8 cellular contexts compared by ENCODE assay signal in genomic region chr11:119093951-119094815, GRCh38. TPM values are rescaled to one million over a fixed set of nuclear protein-coding genes. Genes with fewer than 3 reads are reported as not detected.
DNase-seq lines count a peak whose midpoint lies in the region; ATAC-seq and TF ChIP-seq lines count a peak whose summit lies in the region.

No MANE protein-coding gene starts in this region.

- no peaks in the 10 kb centered on the region for H3K27me3 ChIP-seq in testis

- H3K4me3 ChIP-seq in mucosa of descending colon (peak overlapping the region; percentile 73), testis (peak overlapping the region; percentile 77 to 80)

- intact Hi-C loops in mucosa of descending colon (cut with DNase I, micrococcal nuclease) (no loop called here), testis (cut with DNase I; ENCODE audit: low total_unique reads) (loop anchor here (10.0 kb wide), 1 partner anchor 91 kb away; the partner anchor contains the start of gene NHERF4)

- H3K36me3 ChIP-seq in mucosa of descending colon (ENCODE audit: low read depth) (no peaks in the 10 kb centered on the region), testis (ENCODE audit: low read depth, missing control alignments) (no peaks in the 10 kb centered on the region)

- ATAC-seq in HG03457 (IDR thresholded peaks at IDR 0.05; ENCODE audit: unreplicated experiment): peak; percentile 7
- peak; percentile 41 for ATAC-seq in mucosa of descending colon

- TF ChIP-seq CTCF in mucosa of descending colon (IDR thresholded peaks at IDR 0.05) (no peak), testis (IDR thresholded peaks at IDR 0.05) (no peak)

- WGBS in testis, 2 donors: 1% methylated on average over 11 to 44 of the region's 80 CpGs

- H3K27ac ChIP-seq in testis: peak overlapping the region; percentile 83 to 96

- TF ChIP-seq POLR2A in testis (IDR thresholded peaks at IDR 0.05): no peak

- peak; percentile 31 for DNase-seq in SIG-M5 treated with dmso at 0.1 percent for 504 hours (lab: John Stamatoyannopoulos, UW; ENCODE audit: unreplicated experiment)
- no peak for DNase-seq in SIG-M5 (lab: John Stamatoyannopoulos, UW)
- peak; percentile 58 for DNase-seq in activated CD4-positive, alpha-beta T cell treated with anti-CD3 and anti-CD28 coated beads for 48 hours
- peak; percentile 34 for DNase-seq in effector CD8-positive, alpha-beta T cell (lab: John Stamatoyannopoulos, UW)
- peak in 2 of 3 donors; percentile 47 to 72 for DNase-seq in mucosa of descending colon
- peak; percentile 46 for DNase-seq in testis
- DNase-seq in GM19238 (ENCODE audit: insufficient read length, low spot score): no peak

- no peaks in the 10 kb centered on the region for H3K9me3 ChIP-seq in mucosa of descending colon
- H3K9me3 ChIP-seq in testis: no peaks in the 10 kb centered on the region

- H3K4me1 ChIP-seq in mucosa of descending colon (ENCODE audit: low read depth): peaks cover 16% of the 10 kb centered on the region
- peaks cover 17% of the 10 kb centered on the region for H3K4me1 ChIP-seq in testis

RNA-seq across cellular contexts. Expression of gene DPAGT1, which starts 7.5 kb away (rescaled TPM):
- 10 to 100 TPM; 36.9 to 48.2 (median 39.5) TPM for total RNA-seq in mucosa of descending colon
- total RNA-seq in testis: 10 to 100 TPM; 29.4 to 35.5 TPM
- 24.6 TPM for polyA plus RNA-seq in testis (ENCODE audit: insufficient read depth, low read depth, low replicate concordance)

RNA-seq across cellular contexts. Expression of gene HMBS, which starts 9.5 kb away (rescaled TPM):
- total RNA-seq in mucosa of descending colon (10 to 100 TPM; 17.2 to 27.8 (median 19.5) TPM), testis (10 to 100 TPM; 17.0 to 17.3 TPM)
- 14.0 TPM for polyA plus RNA-seq in testis (ENCODE audit: insufficient read depth, low read depth, low replicate concordance)

RNA-seq across cellular contexts. Expression of gene C2CD2L, which starts 13.0 kb away (rescaled TPM):
- 10 to 100 TPM; 25.8 to 47.1 (median 36.1) TPM for total RNA-seq in mucosa of descending colon
- total RNA-seq in testis: 10 to 100 TPM; 11.7 to 12.3 TPM
- 7.8 TPM for polyA plus RNA-seq in testis (ENCODE audit: insufficient read depth, low read depth, low replicate concordance)

RNA-seq across cellular contexts. Expression of gene VPS11, which starts 26.6 kb away (rescaled TPM):
- total RNA-seq in mucosa of descending colon (10 to 100 TPM; 26.1 to 34.8 (median 29.1) TPM), testis (10 to 100 TPM; 50.7 to 56.7 TPM)
- polyA plus RNA-seq in testis (ENCODE audit: insufficient read depth, low read depth, low replicate concordance): 60.5 TPM

RNA-seq across cellular contexts. Expression of gene HINFP, which starts 27.2 kb away (rescaled TPM):
- total RNA-seq in mucosa of descending colon (10 to 100 TPM; 37.2 to 58.1 (median 42.2) TPM), testis (10 to 100 TPM; 58.3 to 58.7 TPM)
- polyA plus RNA-seq in testis (ENCODE audit: insufficient read depth, low read depth, low replicate concordance): 38.3 TPM

Comparison
In these comparisons a context has a peak if more than half of its experiments do, and no peak if none do; other contexts are left out.
1. DNase-seq: peak in SIG-M5 treated with dmso at 0.1 percent for 504 hours (single experiment), activated CD4-positive, alpha-beta T cell treated with anti-CD3 and anti-CD28 coated beads for 48 hours (single experiment), effector CD8-positive, alpha-beta T cell (single experiment), mucosa of descending colon (2 of 3) and testis (single experiment); none in SIG-M5 (single experiment) and GM19238 (single experiment).